8 cellular contexts compared by ENCODE assay signal in the genomic region with DNA sequence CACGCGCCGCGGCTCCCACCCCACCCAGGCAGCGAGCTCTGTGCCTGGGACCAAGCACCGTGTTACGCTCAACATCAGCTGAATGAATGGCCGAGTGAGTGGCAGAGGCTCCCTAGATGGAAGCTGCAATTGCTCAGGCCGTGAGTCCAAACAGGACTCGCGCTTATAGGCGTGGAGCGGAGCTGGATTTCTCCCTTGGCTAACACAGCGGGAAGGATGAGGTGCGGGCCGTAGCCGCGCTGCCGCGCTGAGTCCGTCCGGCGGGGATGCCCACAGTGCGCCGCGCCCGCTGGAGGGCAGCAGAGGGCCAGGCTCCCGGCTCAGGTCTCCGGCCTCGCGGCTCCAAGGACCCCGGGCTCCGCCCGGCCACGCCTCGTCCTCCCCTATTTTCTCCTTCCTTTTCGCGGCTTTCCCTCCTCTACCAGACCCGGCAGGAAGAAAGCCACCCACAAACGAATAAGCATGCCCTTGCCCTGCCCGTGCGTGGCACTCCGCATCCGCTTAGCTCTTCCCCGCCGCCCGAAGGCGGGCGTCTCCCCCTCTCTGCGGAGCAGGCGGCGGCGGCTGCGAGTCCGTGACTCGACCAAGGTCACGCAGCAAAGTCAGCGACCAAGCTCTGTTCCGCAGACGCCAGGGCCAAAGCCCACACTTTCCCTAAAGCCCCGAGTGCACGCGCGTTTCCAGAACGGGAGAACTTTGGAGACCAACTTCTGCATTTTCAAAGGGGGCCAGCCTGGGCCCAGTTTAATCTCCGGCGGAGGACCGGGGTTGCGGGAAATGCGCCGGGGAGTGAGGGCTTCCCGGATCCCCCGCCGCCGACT. TPM values are rescaled to one million over a fixed set of nuclear protein-coding genes. Genes with fewer than 3 reads are reported as not detected.
DNase-seq lines count a peak whose midpoint lies in the region; ATAC-seq and TF ChIP-seq lines count a peak whose summit lies in the region.

No MANE protein-coding gene starts in this region.

- H3K4me3 ChIP-seq in GM12875 (ENCODE audit: low read depth, low read length) = peak overlapping the region; percentile 40

- peak; percentile 96 for TF ChIP-seq CTCF in GM12875 (IDR thresholded peaks at IDR 0.05; ENCODE audit: borderline replicate concordance, insufficient read depth, low read depth, low read length)

- ATAC-seq in HG02884 (IDR thresholded peaks at IDR 0.05; ENCODE audit: unreplicated experiment) (peak; percentile 79), HG02870 (IDR thresholded peaks at IDR 0.05; ENCODE audit: unreplicated experiment) (no peak)

- DNase-seq in NCI-H2107 treated with DMSO at 0.1 percent for 48 hours (lab: John Stamatoyannopoulos, UW; ENCODE audit: unreplicated experiment) (peak; percentile 24), cerebellum (ENCODE audit: low spot score) (peak; percentile 86), kidney tubule cell (ENCODE audit: low spot score) (peak; percentile 88)
- peak; percentile 16 to 46 (median 34) for DNase-seq in activated CD4-positive, CD25-positive, alpha-beta regulatory T cell (lab: John Stamatoyannopoulos, UW)
- peak; percentile 39 to 68 (median 66) for DNase-seq in stimulated activated CD4-positive, alpha-beta T cell treated with anti-CD3 and anti-CD28 coated beads, Interleukin-12 subunit alpha, Interleukin-12 subunit beta, amount 100 ng/mL, for 48 hours (ENCODE audit: low read depth in 2 of 3, low spot score in 1 of 3)

RNA-seq across cellular contexts. Expression of gene KCNIP3, which starts 48.5 kb away (rescaled TPM):
- 20.8 TPM for total RNA-seq in cerebellum

RNA-seq across cellular contexts. Expression of gene FAHD2A, which starts 56.9 kb away (rescaled TPM):
- 31.4 TPM for total RNA-seq in cerebellum

Comparison
In these comparisons a context has a peak if more than half of its experiments do, and no peak if none do; other contexts are left out.
1. DNase-seq: peak in every context shown above with its lines; median percentile 88 in kidney tubule cell; 86 in cerebellum; 66 in stimulated activated CD4-positive, alpha-beta T cell treated with anti-CD3 and anti-CD28 coated beads, Interleukin-12 subunit alpha, Interleukin-12 subunit beta, amount 100 ng/mL, for 48 hours; 34 in activated CD4-positive, CD25-positive, alpha-beta regulatory T cell; 24 in NCI-H2107 treated with DMSO at 0.1 percent for 48 hours.